Comparison of ENCODE assay signal across 8 cellular contexts in the genomic region with DNA sequence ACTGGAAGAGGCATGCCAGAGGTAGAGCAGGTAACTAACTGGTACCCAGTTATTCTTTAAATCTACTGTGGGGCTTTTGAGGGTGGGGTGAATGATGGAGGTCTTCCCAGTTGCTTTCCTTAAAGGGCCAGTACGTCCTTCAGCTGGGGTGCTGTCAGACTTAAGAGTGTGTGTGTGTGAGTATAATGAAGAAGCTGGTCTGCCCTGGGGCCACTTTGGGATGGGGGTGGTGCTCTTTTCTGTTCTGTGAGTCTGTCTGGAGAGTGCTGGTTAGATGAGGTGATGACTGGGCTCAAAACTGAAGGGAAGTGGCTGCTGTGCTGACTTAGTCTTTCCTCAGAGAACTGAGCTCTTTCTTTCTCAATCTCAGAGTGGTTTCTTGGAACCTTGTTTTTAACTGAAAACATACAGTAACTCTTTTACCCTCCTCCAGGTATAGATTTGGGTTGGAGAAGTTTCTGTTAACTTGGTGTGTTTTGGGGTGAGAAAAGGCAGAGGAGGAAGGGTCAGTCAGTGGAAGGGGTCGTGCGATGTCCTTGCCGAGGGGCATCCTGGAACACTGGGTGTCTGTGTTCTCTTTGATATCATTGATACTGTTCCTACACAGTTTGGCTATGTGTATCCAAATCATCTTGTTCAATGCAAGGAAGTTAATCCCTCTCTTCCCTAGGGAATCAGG. TPM values are rescaled to one million over a fixed set of nuclear protein-coding genes. Genes with fewer than 3 reads are reported as not detected.
DNase-seq lines count a peak whose midpoint lies in the region; ATAC-seq and TF ChIP-seq lines count a peak whose summit lies in the region.

No MANE protein-coding gene starts in this region.

- DNase-seq in HFF-Myc (ENCODE audit: extremely low read depth, low read depth): peak; percentile 40
- peak; percentile 78 for DNase-seq in T-helper 2 cell treated with Interferon-gamma antibody and Interleukin-4, amounts not matched to agents 5 μg/mL and 100 μg/mL, for 36 hours (ENCODE audit: low spot score)
- peak; percentile 74 for DNase-seq in astrocyte of the spinal cord (ENCODE audit: low read depth, low spot score)
- DNase-seq in immature natural killer cell: peak; percentile 31 to 44 (median 42)
- peak; percentile 63 to 69 (median 63) for DNase-seq in stimulated activated CD4-positive, alpha-beta T cell treated with anti-CD3 and anti-CD28 coated beads, Interleukin-12 subunit alpha, Interleukin-12 subunit beta, amount 100 ng/mL, for 48 hours (ENCODE audit: low read depth in 2 of 3, low spot score in 1 of 3)
- DNase-seq in NCI-H526 (lab: John Stamatoyannopoulos, UW): no peak
- DNase-seq in NCI-H1092 treated with DMSO at 0.1 percent for 48 hours (lab: John Stamatoyannopoulos, UW): no peak

- TF ChIP-seq CTCF in HFF-Myc (IDR thresholded peaks at IDR 0.05; ENCODE audit: low read depth, low read length, missing control alignments) (no peak), astrocyte of the spinal cord (IDR thresholded peaks at IDR 0.05; ENCODE audit: low read depth, low read length) (no peak)

- H3K9me3 Mint-ChIP-seq in T-helper 2 cell treated with Interferon-gamma antibody and Interleukin-4, amounts not matched to agents 5 μg/mL and 100 μg/mL, for 36 hours: peaks cover 8% of the 10 kb centered on the region
- no peaks in the 10 kb centered on the region for H3K9me3 Mint-ChIP-seq in immature natural killer cell

- peak overlapping the region; percentile 93 for H3K4me3 Mint-ChIP-seq in T-helper 2 cell treated with Interferon-gamma antibody and Interleukin-4, amounts not matched to agents 5 μg/mL and 100 μg/mL, for 36 hours
- H3K4me3 Mint-ChIP-seq in immature natural killer cell: peak overlapping the region; percentile 91 to 100 (median 94)

- H3K4me3 ChIP-seq in HFF-Myc (replicated peaks; ENCODE audit: low read depth, low read length) (peak overlapping the region; percentile 50), astrocyte of the spinal cord (ENCODE audit: low read depth, low read length) (peak overlapping the region; percentile 48)

- H3K27ac Mint-ChIP-seq in T-helper 2 cell treated with Interferon-gamma antibody and Interleukin-4, amounts not matched to agents 5 μg/mL and 100 μg/mL, for 36 hours: peak overlapping the region; percentile 96
- H3K27ac Mint-ChIP-seq in immature natural killer cell: peak overlapping the region; percentile 91 to 99 (median 96)

- in situ Hi-C loops in astrocyte of the spinal cord (cut with HindIII; ENCODE audit: low sequenced_read_pairs): no loop called here

- no peaks in the 10 kb centered on the region for H3K27me3 Mint-ChIP-seq in T-helper 2 cell treated with Interferon-gamma antibody and Interleukin-4, amounts not matched to agents 5 μg/mL and 100 μg/mL, for 36 hours (ENCODE audit: low read depth)
- peaks cover 0 to 3% (median 0%) of the 10 kb centered on the region in 3 donors for H3K27me3 Mint-ChIP-seq in immature natural killer cell (ENCODE audit: low read depth in 3 of 3)

- H3K4me1 Mint-ChIP-seq in T-helper 2 cell treated with Interferon-gamma antibody and Interleukin-4, amounts not matched to agents 5 μg/mL and 100 μg/mL, for 36 hours (ENCODE audit: low read depth): peaks cover 42% of the 10 kb centered on the region
- peaks cover 44 to 62% of the 10 kb centered on the region in 2 donors for H3K4me1 Mint-ChIP-seq in immature natural killer cell

- no peak for ATAC-seq in GM21526 (IDR thresholded peaks at IDR 0.05; ENCODE audit: low FRiP score, unreplicated experiment)

- H3K36me3 Mint-ChIP-seq in T-helper 2 cell treated with Interferon-gamma antibody and Interleukin-4, amounts not matched to agents 5 μg/mL and 100 μg/mL, for 36 hours (ENCODE audit: low read depth): peaks cover 23% of the 10 kb centered on the region
- H3K36me3 Mint-ChIP-seq in immature natural killer cell: peaks cover 3 to 11% (median 8%) of the 10 kb centered on the region in 3 donors

RNA-seq across cellular contexts. Expression of a gene that starts 0.7 kb away (rescaled TPM):
- 100 to 1,000 TPM in 1 of 3 donors, 10 to 100 TPM in 2; 12.7 to 152 (median 12.9) TPM for polyA plus RNA-seq in immature natural killer cell

Comparison
In these comparisons a context has a peak if more than half of its experiments do, and no peak if none do; other contexts are left out.
1. DNase-seq: peak in HFF-Myc (single experiment), T-helper 2 cell treated with Interferon-gamma antibody and Interleukin-4, amounts not matched to agents 5 μg/mL and 100 μg/mL, for 36 hours (single experiment), astrocyte of the spinal cord (single experiment), immature natural killer cell (3 of 3) and stimulated activated CD4-positive, alpha-beta T cell treated with anti-CD3 and anti-CD28 coated beads, Interleukin-12 subunit alpha, Interleukin-12 subunit beta, amount 100 ng/mL, for 48 hours (3 of 3); none in NCI-H526 (0 of 2) and NCI-H1092 treated with DMSO at 0.1 percent for 48 hours (single experiment).